Comparison of ENCODE assay signal across 37 cellular contexts in the genomic region with DNA sequence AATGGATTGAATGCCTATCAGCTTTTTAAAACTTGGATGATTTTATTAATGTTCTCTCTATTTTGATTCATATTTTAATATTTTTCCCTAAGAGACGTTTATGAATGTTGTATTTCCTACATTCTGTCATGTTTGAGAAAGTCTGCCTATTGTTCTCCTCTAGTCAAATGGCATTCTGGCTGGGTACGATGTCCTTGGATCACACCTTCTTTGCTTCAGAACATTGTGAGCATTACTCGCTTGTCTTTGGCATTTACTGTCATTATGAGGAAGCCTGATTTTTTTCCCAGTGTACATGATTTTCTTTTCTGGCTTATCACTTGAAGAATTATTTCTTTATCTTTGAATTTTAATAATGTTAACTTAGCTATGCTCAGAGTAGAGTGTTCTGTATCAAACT.
"Had no signal": no experiment of that assay in that cellular context is flagged by ENCODE, and none has a peak within 500 bp of the region (broad histone marks: within the 10 kb centered on the region; RNA-seq: fewer than 3 reads in every experiment).

No MANE protein-coding gene starts in this region.

- ATAC-seq: activated CD8-positive, alpha-beta T cell treated with anti-CD3 and anti-CD28 coated beads for 36 hours; activated naive CD4-positive, alpha-beta T cell treated with anti-CD3 and anti-CD28 coated beads, Interleukin-2, amount 50 U/mL, for 72 hours; activated T-cell treated with anti-CD3 and anti-CD28 coated beads, Interleukin-2, amount 50 U/mL, for 4 hours; activated T-cell treated with anti-CD3 and anti-CD28 coated beads, Interleukin-2, amount 50 U/mL, for 72 hours; activated T-helper 17 cell treated with anti-CD3 and anti-CD28 coated beads, Interleukin-2, amount 50 U/mL, for 72 hours; body of pancreas had no signal

- H3K36me3 ChIP-seq: adrenal gland, brain microvascular endothelial cell, breast epithelium had no signal

- H3K4me1 ChIP-seq: adrenal gland, breast epithelium had no signal

- DNase-seq: activated B cell treated with CpG ODN at 0.5 μM for 24 hours; activated CD4-positive, alpha-beta memory T cell treated with anti-CD3 and anti-CD28 coated beads for 36 hours; activated CD4-positive, alpha-beta T cell treated with anti-CD3 and anti-CD28 coated beads for 4 hours; activated CD4-positive, alpha-beta T cell treated with anti-CD3 and anti-CD28 coated beads, Interleukin-2, amount 10 ng/mL, durations not matched to agents 24 days and 14 days; activated CD4-positive, alpha-beta T cell treated with anti-CD3 and anti-CD28 coated beads, Interleukin-2, amount 50 U/mL, for 1 hour; activated CD4-positive, alpha-beta T cell treated with anti-CD3 and anti-CD28 coated beads, Interleukin-2, amount 50 U/mL, for 4 hours; activated CD4-positive, CD25-positive, alpha-beta regulatory T cell treated with anti-CD3 and anti-CD28 coated beads, Interleukin-2, amount 50 U/mL, for 72 hours; activated CD8-positive, alpha-beta memory T cell treated with anti-CD3 and anti-CD28 coated beads, Interleukin-2, amount 50 U/mL, for 4 hours; activated CD8-positive, alpha-beta T cell treated with anti-CD3 and anti-CD28 coated beads for 36 hours; activated effector memory CD4-positive, alpha-beta T cell treated with anti-CD3 and anti-CD28 coated beads, Interleukin-2, amount 50 U/mL, for 16 hours; activated gamma-delta T cell treated with Interleukin-2 at 50 U/mL for 16 hours; activated naive CD4-positive, alpha-beta T cell; activated naive CD4-positive, alpha-beta T cell treated with anti-CD3 and anti-CD28 coated beads for 36 hours; activated naive CD4-positive, alpha-beta T cell treated with anti-CD3 and anti-CD28 coated beads, Interleukin-2, amount 50 U/mL, for 16 hours; activated naive CD8-positive, alpha-beta T cell treated with anti-CD3 and anti-CD28 coated beads for 36 hours; activated T-cell treated with anti-CD3 and anti-CD28 coated beads for 4 hours; activated T-cell treated with anti-CD3 and anti-CD28 coated beads, Interleukin-2, amount 50 U/mL, for 1 hour; activated T-cell treated with anti-CD3 and anti-CD28 coated beads, Interleukin-2, amount 50 U/mL, for 4 hours; activated T-cell treated with anti-CD3 and anti-CD28 coated beads, Interleukin-2, amount 50 U/mL, for 72 hours; adrenal gland; amniotic stem cell; aorta; body of pancreas; brain microvascular endothelial cell; central memory CD4-positive, alpha-beta T cell; T-helper 1 cell; T-helper 2 cell; T-helper 9 cell had no signal

- H3K4me3 ChIP-seq: adrenal gland, body of pancreas, breast epithelium had no signal

- H3K27ac ChIP-seq: adrenal gland, body of pancreas, brain microvascular endothelial cell, breast epithelium, VCaP had no signal

- FAIRE-seq: astrocyte, TTC549 had no signal

- H3K27me3 Mint-ChIP-seq: activated B cell treated with CpG ODN at 0.5 μM for 24 hours; activated CD4-positive, alpha-beta memory T cell treated with anti-CD3 and anti-CD28 coated beads for 36 hours; activated CD8-positive, alpha-beta T cell treated with anti-CD3 and anti-CD28 coated beads for 36 hours; activated naive CD8-positive, alpha-beta T cell treated with anti-CD3 and anti-CD28 coated beads for 36 hours; activated T-helper 17 cell treated with anti-CD3 and anti-CD28 coated beads, Interleukin-2, amount 50 U/mL, for 72 hours had no signal

- H3K27ac Mint-ChIP-seq: activated B cell treated with CpG ODN at 0.5 μM for 24 hours; activated CD4-positive, alpha-beta memory T cell treated with anti-CD3 and anti-CD28 coated beads for 36 hours; activated CD4-positive, alpha-beta T cell treated with anti-CD3 and anti-CD28 coated beads, Interleukin-2, amount 10 ng/mL, durations not matched to agents 24 days and 14 days; activated CD8-positive, alpha-beta T cell treated with anti-CD3 and anti-CD28 coated beads for 36 hours; activated naive CD4-positive, alpha-beta T cell treated with anti-CD3 and anti-CD28 coated beads for 36 hours; activated naive CD4-positive, alpha-beta T cell treated with anti-CD3 and anti-CD28 coated beads, Interleukin-2, amount 50 U/mL, for 72 hours; activated naive CD8-positive, alpha-beta T cell treated with anti-CD3 and anti-CD28 coated beads for 36 hours; activated T-cell treated with anti-CD3 and anti-CD28 coated beads, Interleukin-2, amount 50 U/mL, for 72 hours; activated T-helper 1 cell treated with anti-CD3 and anti-CD28 coated beads, Interleukin-12 subunit alpha, Interleukin-12 subunit beta, Interleukin-2, Interleukin-4 antibody, amounts not matched to agents 30 ng/mL and 10 ng/mL and 1 ng/mL, durations not matched to agents 14 hours and 24 hours and 36 hours; activated T-helper 17 cell treated with anti-CD3 and anti-CD28 coated beads, Interleukin-2, amount 50 U/mL, for 72 hours; T-helper 1 cell treated with Interleukin-12 subunit alpha and Interleukin-12 subunit beta and Interleukin-4 antibody, amounts not matched to agents 30 μg/mL and 1 μg/mL, for 36 hours; T-helper 2 cell treated with Interferon-gamma antibody and Interleukin-4, amounts not matched to agents 5 μg/mL and 100 μg/mL, for 36 hours had no signal

- H3K4me3 Mint-ChIP-seq: activated B cell treated with CpG ODN at 0.5 μM for 24 hours; activated CD4-positive, alpha-beta memory T cell treated with anti-CD3 and anti-CD28 coated beads for 36 hours; activated CD4-positive, alpha-beta T cell treated with anti-CD3 and anti-CD28 coated beads, Interleukin-2, amount 10 ng/mL, durations not matched to agents 24 days and 14 days; activated CD8-positive, alpha-beta T cell treated with anti-CD3 and anti-CD28 coated beads for 36 hours; activated naive CD4-positive, alpha-beta T cell treated with anti-CD3 and anti-CD28 coated beads for 36 hours; activated naive CD8-positive, alpha-beta T cell treated with anti-CD3 and anti-CD28 coated beads for 36 hours; activated T-cell treated with anti-CD3 and anti-CD28 coated beads, Interleukin-2, amount 50 U/mL, for 4 hours; activated T-cell treated with anti-CD3 and anti-CD28 coated beads, Interleukin-2, amount 50 U/mL, for 72 hours; activated T-helper 1 cell treated with anti-CD3 and anti-CD28 coated beads, Interleukin-12 subunit alpha, Interleukin-12 subunit beta, Interleukin-2, Interleukin-4 antibody, amounts not matched to agents 30 ng/mL and 10 ng/mL and 1 ng/mL, durations not matched to agents 14 hours and 24 hours and 36 hours; activated T-helper 17 cell treated with anti-CD3 and anti-CD28 coated beads, Interleukin-2, amount 50 U/mL, for 72 hours; T-helper 1 cell treated with Interleukin-12 subunit alpha and Interleukin-12 subunit beta and Interleukin-4 antibody, amounts not matched to agents 30 μg/mL and 1 μg/mL, for 36 hours; T-helper 2 cell treated with Interferon-gamma antibody and Interleukin-4, amounts not matched to agents 5 μg/mL and 100 μg/mL, for 36 hours had no signal

- H3K9me3 ChIP-seq: adrenal gland, body of pancreas, breast epithelium had no signal

- H3K27me3 ChIP-seq: adrenal gland, body of pancreas, brain microvascular endothelial cell, breast epithelium had no signal
